8 cellular contexts compared by ENCODE assay signal in genomic region chr17:58328195-58329034, GRCh38. TPM values are rescaled to one million over a fixed set of nuclear protein-coding genes. Genes with fewer than 3 reads are reported as not detected.
DNase-seq lines count a peak whose midpoint lies in the region; ATAC-seq and TF ChIP-seq lines count a peak whose summit lies in the region.

TSPOAP1 (minus strand) TSS chr17:58328795; CDS start chr17:58327920, 875 bp downstream.

- H3K27me3 Mint-ChIP-seq in CD4-positive, alpha-beta memory T cell, result no peaks in the 10 kb centered on the region
- peaks cover 8% of the 10 kb centered on the region for H3K27me3 Mint-ChIP-seq in stimulated activated memory B cell treated with anti-CD40 and anti-IgM and Interleukin-4, amounts not matched to agents 10 μg/mL and 1 μg/mL and 100 μg/mL, for 72 hours

- peaks cover 18% of the 10 kb centered on the region for H3K79me2 ChIP-seq in SU-DHL-6 (ENCODE audit: insufficient read depth, low read length)

- peaks cover 21% of the 10 kb centered on the region for H3K36me3 ChIP-seq in CD4-positive, alpha-beta memory T cell (ENCODE audit: insufficient read depth, low read length)
- H3K36me3 ChIP-seq in SU-DHL-6 (ENCODE audit: low read length), result peaks cover 20% of the 10 kb centered on the region
- H3K36me3 ChIP-seq in mucosa of descending colon (ENCODE audit: low read depth), result no peaks in the 10 kb centered on the region

- peak within 1 kb of the TSS; percentile 76 for H3K4me2 ChIP-seq in SU-DHL-6 (ENCODE audit: low read depth, low read length, poor library complexity, severe bottlenecking)

- no peaks in the 10 kb centered on the region for H3K27me3 ChIP-seq in CD4-positive, alpha-beta memory T cell (ENCODE audit: insufficient read depth, low read length)
- no peaks in the 10 kb centered on the region for H3K27me3 ChIP-seq in SU-DHL-6 (ENCODE audit: low read length)

- TF ChIP-seq CTCF in SU-DHL-6 (IDR thresholded peaks at IDR 0.05; ENCODE audit: insufficient read depth, low read length, poor library complexity, severe bottlenecking) (no peak), mucosa of descending colon (IDR thresholded peaks at IDR 0.05) (no peak)

- H2AFZ ChIP-seq in SU-DHL-6 (ENCODE audit: low read depth, low read length, severe bottlenecking), result no peak within 1 kb of the TSS

- H3K4me3 Mint-ChIP-seq in CD4-positive, alpha-beta memory T cell, result peak within 1 kb of the TSS; percentile 88 to 99 (median 98)
- peak within 1 kb of the TSS; percentile 85 for H3K4me3 Mint-ChIP-seq in stimulated activated memory B cell treated with anti-CD40 and anti-IgM and Interleukin-4, amounts not matched to agents 10 μg/mL and 1 μg/mL and 100 μg/mL, for 72 hours

- peaks cover 39% of the 10 kb centered on the region for H3K4me1 ChIP-seq in CD4-positive, alpha-beta memory T cell (ENCODE audit: insufficient read depth, low read length)
- peaks cover 6% of the 10 kb centered on the region for H3K4me1 ChIP-seq in mucosa of descending colon (ENCODE audit: low read depth)

- CTCF ChIA-PET in CD4-positive, alpha-beta memory T cell (lab: Charles Lee; ENCODE audit: partially characterized antibody), result interaction anchor here (0.7 to 4.5 kb wide), 7 partner anchors 10 to 89 kb away, joined by 3 to 88 read pairs (median 9); partner anchors contain the start of genes RNF43 and SUPT4H1

- intact Hi-C loops in CD4-positive, alpha-beta memory T cell (cut with micrococcal nuclease), result loop anchor here (1.0 to 2.0 kb wide), 7 partner anchors 10 to 190 kb away; partner anchors contain the start of genes RNF43 and SUPT4H1
- intact Hi-C loops in mucosa of descending colon (cut with DNase I, micrococcal nuclease), result no loop called here

- peaks cover 0 to 5% (median 0%) of the 10 kb centered on the region in 8 donors for H3K9me3 Mint-ChIP-seq in CD4-positive, alpha-beta memory T cell
- no peaks in the 10 kb centered on the region for H3K9me3 Mint-ChIP-seq in stimulated activated memory B cell treated with anti-CD40 and anti-IgM and Interleukin-4, amounts not matched to agents 10 μg/mL and 1 μg/mL and 100 μg/mL, for 72 hours

- peaks cover 24 to 34% of the 10 kb centered on the region in 2 donors for H3K36me3 Mint-ChIP-seq in CD4-positive, alpha-beta memory T cell
- peaks cover 30% of the 10 kb centered on the region for H3K36me3 Mint-ChIP-seq in stimulated activated memory B cell treated with anti-CD40 and anti-IgM and Interleukin-4, amounts not matched to agents 10 μg/mL and 1 μg/mL and 100 μg/mL, for 72 hours

- ATAC-seq in GM21619 (IDR thresholded peaks at IDR 0.05; ENCODE audit: unreplicated experiment) (peak; percentile 1), mucosa of descending colon (peak; percentile 8)
- peak; percentile 48 for ATAC-seq in stimulated activated memory B cell treated with anti-CD40 and anti-IgM and Interleukin-4, amounts not matched to agents 10 μg/mL and 1 μg/mL and 100 μg/mL, for 72 hours

- no peaks in the 10 kb centered on the region for H3K9me3 ChIP-seq in CD4-positive, alpha-beta memory T cell (ENCODE audit: control insufficient read depth in 1 of 2, low read length in 2 of 2)
- H3K9me3 ChIP-seq in SU-DHL-6 (ENCODE audit: insufficient read depth, low read length) (no peaks in the 10 kb centered on the region), mucosa of descending colon (no peaks in the 10 kb centered on the region)

- POLR2A ChIA-PET in CD4-positive, alpha-beta memory T cell (lab: Charles Lee; ENCODE audit: partially characterized antibody), result interaction anchor here (0.6 to 34.1 kb wide), 19 partner anchors 11 to 778 kb away, joined by 3 to 3924 read pairs (median 4); partner anchors contain the start of genes HSF5, MKS1, RNF43 and SRSF1

- H3K27ac Mint-ChIP-seq in CD4-positive, alpha-beta memory T cell, result peak within 1 kb of the TSS; percentile 93 to 99 (median 97)
- H3K27ac Mint-ChIP-seq in stimulated activated memory B cell treated with anti-CD40 and anti-IgM and Interleukin-4, amounts not matched to agents 10 μg/mL and 1 μg/mL and 100 μg/mL, for 72 hours, result peak within 1 kb of the TSS; percentile 100

- H3K27ac ChIP-seq in CD4-positive, alpha-beta memory T cell (ENCODE audit: low read depth, low read length), result peak within 1 kb of the TSS; percentile 97
- H3K27ac ChIP-seq in SU-DHL-6 (ENCODE audit: low read depth, low read length) (peak within 1 kb of the TSS; percentile 97), angular gyrus (ENCODE audit: low read depth, low read length) (peak within 1 kb of the TSS; percentile 77)

- peak within 1 kb of the TSS; percentile 82 to 99 for H3K4me3 ChIP-seq in CD4-positive, alpha-beta memory T cell (ENCODE audit: low read length in 2 of 2)
- H3K4me3 ChIP-seq in SU-DHL-6 (ENCODE audit: insufficient read depth, low read length, poor library complexity, severe bottlenecking), result no peak within 1 kb of the TSS
- H3K4me3 ChIP-seq in mucosa of descending colon, result no peak within 1 kb of the TSS

- H3K4me1 Mint-ChIP-seq in CD4-positive, alpha-beta memory T cell, result peaks cover 22 to 70% (median 31%) of the 10 kb centered on the region in 4 donors
- peaks cover 61% of the 10 kb centered on the region for H3K4me1 Mint-ChIP-seq in stimulated activated memory B cell treated with anti-CD40 and anti-IgM and Interleukin-4, amounts not matched to agents 10 μg/mL and 1 μg/mL and 100 μg/mL, for 72 hours

- DNase-seq in CD4-positive, alpha-beta memory T cell, result peak; percentile 58 to 85 (median 60)
- peak in 2 of 3 donors; percentile 58 to 83 for DNase-seq in mucosa of descending colon
- DNase-seq in HuH-7.5 (ENCODE audit: low spot score), result no peak
- no peak for DNase-seq in inferior parietal cortex (ENCODE audit: extremely low spot score)

- peak within 1 kb of the TSS; percentile 41 for H3K9ac ChIP-seq in SU-DHL-6 (ENCODE audit: low read length)

- H4K20me1 ChIP-seq in SU-DHL-6 (ENCODE audit: low read depth, low read length), result no peaks in the 10 kb centered on the region

- no peaks in the 10 kb centered on the region for H3K9me2 ChIP-seq in SU-DHL-6 (replicated peaks; ENCODE audit: insufficient read depth, low read length)

- peaks cover 59% of the 10 kb centered on the region for H3F3A ChIP-seq in SU-DHL-6 (ENCODE audit: insufficient read depth)

RNA-seq across cellular contexts. Expression of gene TSPOAP1, which starts in this region (rescaled TPM):
- 10 to 100 TPM; 15.8 to 19.1 TPM for total RNA-seq in CD4-positive, alpha-beta memory T cell
- under 1 TPM in 1 of 2 donors, not detected in 1; 0.80 TPM for polyA plus RNA-seq in CD4-positive, alpha-beta memory T cell
- 10 to 100 TPM in 1 of 3 donors, 1 to 10 TPM in 2; 5.3 to 27.7 (median 8.3) TPM for total RNA-seq in mucosa of descending colon

Comparison
In these comparisons a context has a peak if more than half of its experiments do, and no peak if none do; other contexts are left out.
1. DNase-seq: peak in CD4-positive, alpha-beta memory T cell (5 of 5) and mucosa of descending colon (2 of 3); none in HuH-7.5 (single experiment) and inferior parietal cortex (single experiment).
2. H3K4me3 ChIP-seq: peak in CD4-positive, alpha-beta memory T cell (2 of 2); none in SU-DHL-6 (single experiment) and mucosa of descending colon (single experiment).
3. Peak in every context shown above with its lines, with median percentiles within 50 percentile points of each other: H3K27ac ChIP-seq and ATAC-seq.